In genomic region chr5:2773327-2773726, GRCh38 we compare ENCODE assay signal across 29 cellular contexts. TPM values are rescaled to one million over a fixed set of nuclear protein-coding genes. Genes with fewer than 3 reads are reported as not detected.
"Had no signal": no experiment of that assay in that cellular context is flagged by ENCODE, and none has a peak within 500 bp of the region (broad histone marks: within the 10 kb centered on the region; RNA-seq: fewer than 3 reads in every experiment).

No MANE protein-coding gene starts in this region.

- H3K4me3 Mint-ChIP-seq: stimulated activated effector memory CD8-positive, alpha-beta T cell treated with anti-CD3 and anti-CD28 coated beads, Interleukin-12 subunit alpha, Interleukin-12 subunit beta, amount 100 ng/mL, for 72 hours; stimulated activated memory B cell treated with anti-CD40 and anti-IgM and Interleukin-4, amounts not matched to agents 10 μg/mL and 1 μg/mL and 100 μg/mL, for 72 hours; stimulated activated naive B cell treated with anti-CD40 and anti-IgM and Interleukin-4, amounts not matched to agents 10 μg/mL and 1 μg/mL and 100 μg/mL, for 72 hours; stimulated activated naive CD8-positive, alpha-beta T cell treated with anti-CD3 and anti-CD28 coated beads, Interleukin-15, amount 100 ng/mL, for 72 hours; stimulated activated naive CD8-positive, alpha-beta T cell treated with anti-CD3 and anti-CD28 coated beads, Interleukin-15, Interleukin-2, amounts not matched to agents 100 ng/mL and 50 ng/mL, for 24 hours; type B pancreatic cell had no signal

- H3K9me3 Mint-ChIP-seq: stimulated activated naive CD8-positive, alpha-beta T cell treated with anti-CD3 and anti-CD28 coated beads, Interleukin-15, Interleukin-2, amounts not matched to agents 100 ng/mL and 50 ng/mL, for 24 hours had no signal

- DNase-seq: stimulated activated CD4-positive, alpha-beta T cell treated with anti-CD3 and anti-CD28 coated beads, Interleukin-2, amount 100 ng/mL, for 48 hours; stimulated activated CD4-positive, alpha-beta T cell treated with anti-CD3 and anti-CD28 coated beads, Interleukin-4, amount 100 ng/mL, for 1 hour; stimulated activated CD4-positive, alpha-beta T cell treated with anti-CD3 and anti-CD28 coated beads, Interleukin-4, amount 100 ng/mL, for 24 hours; stimulated activated CD4-positive, alpha-beta T cell treated with anti-CD3 and anti-CD28 coated beads, Interleukin-4, amount 100 ng/mL, for 4 hours; stimulated activated CD8-positive, alpha-beta memory T cell treated with anti-CD3 and anti-CD28 coated beads, Interleukin-4, amount 100 ng/mL, for 48 hours; stimulated activated naive B cell treated with anti-CD40 and anti-IgM and Interleukin-4, amounts not matched to agents 10 μg/mL and 1 μg/mL and 100 μg/mL, for 72 hours; stimulated activated naive CD4-positive, alpha-beta T cell; stimulated activated naive CD4-positive, alpha-beta T cell treated with Interleukin-2 at 50 U/mL for 16 hours; stimulated activated naive CD8-positive, alpha-beta T cell treated with anti-CD3 and anti-CD28 coated beads, Interleukin-15, amount 100 ng/mL, for 72 hours; stimulated activated naive CD8-positive, alpha-beta T cell treated with anti-CD3 and anti-CD28 coated beads, Interleukin-15, Interleukin-2, amounts not matched to agents 100 U/mL and 50 U/mL, for 24 hours; stomach; substantia nigra; testis; thyroid gland; tibial artery; transverse colon; trophoblast cell; upper lobe of left lung; upper lobe of right lung; uterus had no signal

- H3K27me3 ChIP-seq: suprapubic skin, testis, thyroid gland, tibial artery, tibial nerve, upper lobe of left lung, vagina had no signal

- ATAC-seq: stimulated activated effector memory CD8-positive, alpha-beta T cell treated with anti-CD3 and anti-CD28 coated beads, Interleukin-12 subunit alpha, Interleukin-12 subunit beta, amount 100 ng/mL, for 72 hours; stimulated activated memory B cell treated with anti-CD40 and anti-IgM and Interleukin-4, amounts not matched to agents 10 μg/mL and 1 μg/mL and 100 μg/mL, for 72 hours; stimulated activated naive B cell treated with anti-CD40 and anti-IgM and Interleukin-4, amounts not matched to agents 10 μg/mL and 1 μg/mL and 100 μg/mL, for 72 hours; stimulated activated naive CD8-positive, alpha-beta T cell treated with anti-CD3 and anti-CD28 coated beads, Interleukin-15, amount 100 ng/mL, for 72 hours; stimulated activated naive CD8-positive, alpha-beta T cell treated with anti-CD3 and anti-CD28 coated beads, Interleukin-15, Interleukin-2, amounts not matched to agents 100 U/mL and 50 U/mL, for 24 hours; upper lobe of right lung had no signal

- H3K36me3 Mint-ChIP-seq: stimulated activated effector memory CD8-positive, alpha-beta T cell treated with anti-CD3 and anti-CD28 coated beads, Interleukin-12 subunit alpha, Interleukin-12 subunit beta, amount 100 ng/mL, for 72 hours; stimulated activated memory B cell treated with anti-CD40 and anti-IgM and Interleukin-4, amounts not matched to agents 10 μg/mL and 1 μg/mL and 100 μg/mL, for 72 hours; stimulated activated naive B cell treated with anti-CD40 and anti-IgM and Interleukin-4, amounts not matched to agents 10 μg/mL and 1 μg/mL and 100 μg/mL, for 72 hours; type B pancreatic cell had no signal

- H3K27ac ChIP-seq: stomach, suprapubic skin, testis, thoracic aorta, thyroid gland, tibial artery, tibial nerve, transverse colon, upper lobe of left lung, upper lobe of right lung, uterus, vagina had no signal

- H3K27me3 Mint-ChIP-seq: stimulated activated memory B cell treated with anti-CD40 and anti-IgM and Interleukin-4, amounts not matched to agents 10 μg/mL and 1 μg/mL and 100 μg/mL, for 72 hours had no signal

- H3K4me1 ChIP-seq: stomach, suprapubic skin, testis, thyroid gland, tibial artery, tibial nerve, transverse colon, upper lobe of left lung, upper lobe of right lung, uterus, vagina had no signal

- H3K9me3 ChIP-seq: stomach, suprapubic skin, testis, thoracic aorta, thyroid gland, tibial artery, tibial nerve, transverse colon, upper lobe of left lung, upper lobe of right lung, uterus, vagina had no signal

- H3K27ac Mint-ChIP-seq: stimulated activated effector memory CD8-positive, alpha-beta T cell treated with anti-CD3 and anti-CD28 coated beads, Interleukin-12 subunit alpha, Interleukin-12 subunit beta, amount 100 ng/mL, for 72 hours; stimulated activated memory B cell treated with anti-CD40 and anti-IgM and Interleukin-4, amounts not matched to agents 10 μg/mL and 1 μg/mL and 100 μg/mL, for 72 hours; stimulated activated naive B cell treated with anti-CD40 and anti-IgM and Interleukin-4, amounts not matched to agents 10 μg/mL and 1 μg/mL and 100 μg/mL, for 72 hours; stimulated activated naive CD8-positive, alpha-beta T cell treated with anti-CD3 and anti-CD28 coated beads, Interleukin-15, amount 100 ng/mL, for 72 hours; stimulated activated naive CD8-positive, alpha-beta T cell treated with anti-CD3 and anti-CD28 coated beads, Interleukin-15, Interleukin-2, amounts not matched to agents 100 ng/mL and 50 ng/mL, for 24 hours; type B pancreatic cell had no signal

- FAIRE-seq: urothelium cell line had no signal

- H3K4me1 Mint-ChIP-seq: stimulated activated effector memory CD8-positive, alpha-beta T cell treated with anti-CD3 and anti-CD28 coated beads, Interleukin-12 subunit alpha, Interleukin-12 subunit beta, amount 100 ng/mL, for 72 hours; stimulated activated memory B cell treated with anti-CD40 and anti-IgM and Interleukin-4, amounts not matched to agents 10 μg/mL and 1 μg/mL and 100 μg/mL, for 72 hours; stimulated activated naive B cell treated with anti-CD40 and anti-IgM and Interleukin-4, amounts not matched to agents 10 μg/mL and 1 μg/mL and 100 μg/mL, for 72 hours; stimulated activated naive CD8-positive, alpha-beta T cell treated with anti-CD3 and anti-CD28 coated beads, Interleukin-15, amount 100 ng/mL, for 72 hours had no signal

- H3K4me3 ChIP-seq: stomach, suprapubic skin, testis, thoracic aorta, thyroid gland, tibial artery, tibial nerve, transverse colon, upper lobe of left lung, upper lobe of right lung, uterus, vagina had no signal

- H3K36me3 ChIP-seq: stomach, suprapubic skin, thoracic aorta, thyroid gland, tibial artery, tibial nerve, transverse colon, upper lobe of left lung, upper lobe of right lung, uterus, vagina had no signal

RNA-seq across cellular contexts. Expression of gene IRX2, which starts 21.9 kb away (rescaled TPM):
- total RNA-seq: tibial nerve, transverse colon had no signal
